In the genomic region with DNA sequence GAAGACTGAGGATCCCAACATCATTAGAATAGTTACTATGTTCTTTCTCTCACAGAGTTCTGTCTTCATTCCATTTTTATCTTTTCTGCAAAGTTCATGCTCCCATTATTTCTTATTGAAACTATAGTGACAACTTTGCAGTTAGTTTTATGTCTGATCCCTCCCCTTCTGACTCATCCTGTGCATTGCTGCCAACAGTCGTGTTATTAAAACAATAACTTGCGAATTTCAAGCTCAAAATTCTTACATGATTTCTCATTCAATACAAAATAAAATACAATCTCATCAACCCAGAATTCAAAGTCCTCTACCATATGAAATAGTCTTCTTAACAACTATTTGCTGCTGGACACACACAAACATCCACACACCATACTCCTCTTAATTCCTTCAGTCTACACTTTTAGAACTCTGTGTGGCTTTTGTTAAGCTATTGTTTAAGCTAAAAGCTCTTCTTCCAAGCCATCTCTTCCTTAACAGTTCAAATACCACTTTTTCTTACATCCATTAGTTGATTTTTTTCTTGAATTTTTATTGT, we compare ENCODE assay signal across 12 cellular contexts.
DNase-seq lines count a peak whose midpoint lies in the region; ATAC-seq and TF ChIP-seq lines count a peak whose summit lies in the region.
"Had no signal": no experiment of that assay in that cellular context is flagged by ENCODE, and none has a peak within 500 bp of the region (broad histone marks: within the 10 kb centered on the region; RNA-seq: fewer than 3 reads in every experiment).

No MANE protein-coding gene starts in this region.

- H4K91ac ChIP-seq in neuronal stem cell (ENCODE audit: low read depth, low read length, poor library complexity) = no peak overlapping the region

- no peak overlapping the region for H2BK120ac ChIP-seq in neuronal stem cell (ENCODE audit: low read depth, low read length)

- TF ChIP-seq CTCF in choroid plexus epithelial cell (conservative IDR thresholded peaks at IDR 0.05; ENCODE audit: low read depth, low read length) (no peak), prostate gland (IDR thresholded peaks at IDR 0.05) (no peak)

- H3K4ac ChIP-seq in neuronal stem cell (ENCODE audit: low read length) = no peak overlapping the region

- intact Hi-C loops in prostate gland (cut with DNase I) = no loop called here

- no peak overlapping the region for H3K18ac ChIP-seq in neuronal stem cell (ENCODE audit: low read length)

- TF ChIP-seq POLR2A in prostate gland (IDR thresholded peaks at IDR 0.05) = no peak

- no peak overlapping the region for H2AFZ ChIP-seq in neuronal stem cell (ENCODE audit: low read length)

- H4K8ac ChIP-seq in neuronal stem cell (ENCODE audit: low read depth, low read length) = no peak overlapping the region

- H3K36me3 ChIP-seq in prostate gland (no peaks in the 10 kb centered on the region), neuronal stem cell (replicated peaks in 1 of 2; ENCODE audit: control insufficient read depth in 2 of 2, insufficient read depth in 2 of 2, low read length in 2 of 2) (no peaks in the 10 kb centered on the region)

- H3K79me1 ChIP-seq in neuronal stem cell (ENCODE audit: low read depth, low read length) = no peaks in the 10 kb centered on the region

- H3K27me3 ChIP-seq in prostate gland (replicated peaks; ENCODE audit: insufficient read depth) = no peaks in the 10 kb centered on the region
- no peaks in the 10 kb centered on the region for H3K27me3 ChIP-seq in neuronal stem cell (ENCODE audit: control insufficient read depth in 3 of 3, insufficient read depth in 3 of 3, low read depth in 1 of 3, low read length in 3 of 3)

- no peak overlapping the region for H2BK15ac ChIP-seq in neuronal stem cell (ENCODE audit: low read length)

- no peak overlapping the region for H2AK5ac ChIP-seq in neuronal stem cell (ENCODE audit: low read depth, low read length)

- 20% methylated on average over 2 of the region's 2 CpGs for WGBS in prostate gland
- WGBS in neuronal stem cell (ENCODE audit: extremely low coverage in 2 of 2, insufficient read length in 2 of 2, insufficient replicate concordance in 1 of 2), 2 donors = 100% methylated on average over 1 of the region's 2 CpGs; no CpG with 5 or more reads in 1 of the 2 donors

- ATAC-seq in HG03565 (IDR thresholded peaks at IDR 0.05; ENCODE audit: unreplicated experiment) = no peak

- DNase-seq in AG08395 (ENCODE audit: low spot score) (peak; percentile 54), M059J (ENCODE audit: low read depth) (peak; percentile 80), choroid plexus epithelial cell (ENCODE audit: low read depth) (peak; percentile 85), lung microvascular endothelial cell (ENCODE audit: low read depth in 2 of 2) (peak; percentile 82 to 85), prostate gland (ENCODE audit: low spot score) (no peak), NCI-H82 treated with DMSO at 0.1 percent for 48 hours (lab: John Stamatoyannopoulos, UW; ENCODE audit: unreplicated experiment) (no peak), neuronal stem cell (ENCODE audit: low spot score) (no peak)
- DNase-seq: activated B cell treated with CpG ODN at 0.5 μM for 24 hours, DND-41, immature natural killer cell, small intestine had no signal

- H3K4me3 ChIP-seq in choroid plexus epithelial cell (ENCODE audit: low read depth, low read length) (no peak overlapping the region), prostate gland (no peak overlapping the region), neuronal stem cell (ENCODE audit: low read length in 2 of 2) (no peak overlapping the region)

- H3K4me2 ChIP-seq in neuronal stem cell (ENCODE audit: insufficient read depth, low read length, poor library complexity, severe bottlenecking) = no peak overlapping the region

- no peak overlapping the region for H3K9ac ChIP-seq in neuronal stem cell (ENCODE audit: low read depth, low read length, poor library complexity)

- H3K14ac ChIP-seq in neuronal stem cell (ENCODE audit: low read length) = no peak overlapping the region

- H3K23ac ChIP-seq in neuronal stem cell (ENCODE audit: low read depth, low read length, poor library complexity) = no peak overlapping the region

- H2BK12ac ChIP-seq in neuronal stem cell (ENCODE audit: low read length) = no peak overlapping the region

- no peak overlapping the region for H2BK5ac ChIP-seq in neuronal stem cell (ENCODE audit: low read length)

- H3K9me3 ChIP-seq in prostate gland = no peaks in the 10 kb centered on the region
- H3K9me3 ChIP-seq in neuronal stem cell (replicated peaks in 1 of 2; ENCODE audit: control insufficient read depth in 2 of 2, insufficient read depth in 1 of 2, low read depth in 1 of 2, low read length in 2 of 2) = no peaks in the 10 kb centered on the region

- no peaks in the 10 kb centered on the region for H3K4me1 ChIP-seq in prostate gland (replicated peaks)
- H3K4me1 ChIP-seq in neuronal stem cell (ENCODE audit: control insufficient read depth in 2 of 2, insufficient read depth in 1 of 2, low read depth in 1 of 2, low read length in 2 of 2) = no peaks in the 10 kb centered on the region

- H3K27ac ChIP-seq in prostate gland (no peak overlapping the region), neuronal stem cell (replicated peaks; ENCODE audit: low read length) (no peak overlapping the region)

Comparison
In these comparisons a context has a peak if more than half of its experiments do, and no peak if none do; other contexts are left out.
1. DNase-seq: peak in AG08395 (single experiment), M059J (single experiment), choroid plexus epithelial cell (single experiment) and lung microvascular endothelial cell (2 of 2); none in prostate gland (single experiment), NCI-H82 treated with DMSO at 0.1 percent for 48 hours (single experiment) and neuronal stem cell (single experiment).